ENCODE assay signal across 11 cellular contexts in the genomic region with DNA sequence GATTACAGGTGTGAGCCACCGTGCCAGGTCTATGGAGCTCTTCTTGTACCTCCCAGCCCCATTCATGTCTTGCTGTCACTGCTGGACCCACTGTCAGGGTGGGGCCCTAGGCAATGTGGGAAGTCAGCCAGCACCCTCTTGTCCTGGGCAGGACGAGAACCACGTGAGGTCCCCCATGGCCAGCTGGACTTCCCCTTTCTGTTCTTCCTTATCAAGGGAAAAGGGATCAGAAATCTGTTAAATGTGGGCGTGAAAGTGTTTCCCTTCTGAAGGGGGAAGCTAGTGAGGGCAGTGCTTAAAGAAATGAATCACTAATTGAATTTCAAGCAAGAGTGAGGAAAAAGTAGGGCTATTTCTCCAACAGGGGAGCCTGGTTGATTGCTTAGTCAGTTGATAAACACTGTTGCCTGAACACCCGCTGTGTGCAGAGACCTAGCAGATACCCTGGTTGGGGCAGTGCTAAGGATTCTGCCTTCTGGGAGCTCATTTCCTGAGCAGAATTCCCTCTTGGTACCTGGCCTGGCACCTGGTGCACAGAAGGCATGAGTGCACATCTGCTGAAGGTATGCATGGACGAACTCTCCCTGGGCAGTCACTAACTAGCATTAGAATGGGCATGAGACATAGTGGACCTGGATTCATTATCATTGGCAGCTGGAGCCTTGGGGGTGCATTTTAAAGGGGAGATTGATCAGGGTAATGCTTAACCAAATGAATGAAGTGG. TPM values are rescaled to one million over a fixed set of nuclear protein-coding genes. Genes with fewer than 3 reads are reported as not detected.
DNase-seq lines count a peak whose midpoint lies in the region; ATAC-seq and TF ChIP-seq lines count a peak whose summit lies in the region.
"Had no signal": no experiment of that assay in that cellular context is flagged by ENCODE, and none has a peak within 500 bp of the region (broad histone marks: within the 10 kb centered on the region; RNA-seq: fewer than 3 reads in every experiment).

No MANE protein-coding gene starts in this region.

- POLR2A ChIA-PET in naive thymus-derived CD8-positive, alpha-beta T cell (lab: Charles Lee) = interaction anchor here (1.2 to 14.9 kb wide), 3 partner anchors 10 to 20 kb away, joined by 3 to 238 read pairs (median 3); a partner anchor contains a TSS

- TF ChIP-seq CTCF in NB4 (IDR thresholded peaks at IDR 0.05; ENCODE audit: low read depth, low read length) (no peak), vagina (IDR thresholded peaks at IDR 0.05) (no peak)

- no peaks in the 10 kb centered on the region for H3K9me3 Mint-ChIP-seq in naive thymus-derived CD8-positive, alpha-beta T cell

- H3K27ac ChIP-seq in caudate nucleus (ENCODE audit: low read depth, low read length) = peak overlapping the region; percentile 24
- H3K27ac ChIP-seq in vagina = no peak overlapping the region

- H3K4me3 ChIP-seq in NB4 (ENCODE audit: low read depth, low read length) (peak overlapping the region; percentile 46), vagina (no peak overlapping the region)
- H3K4me3 ChIP-seq: dorsolateral prefrontal cortex had no signal

- peaks cover 20% of the 10 kb centered on the region for H3K4me1 ChIP-seq in vagina

- no peak for ATAC-seq in naive thymus-derived CD8-positive, alpha-beta T cell
- ATAC-seq in HG02970 (IDR thresholded peaks at IDR 0.05; ENCODE audit: low FRiP score, unreplicated experiment) = no peak

- no peaks in the 10 kb centered on the region for H3K27me3 ChIP-seq in vagina
- H3K27me3 ChIP-seq: dorsolateral prefrontal cortex had no signal

- peaks cover 0 to 6% (median 0%) of the 10 kb centered on the region in 3 donors for H3K36me3 Mint-ChIP-seq in naive thymus-derived CD8-positive, alpha-beta T cell

- no peaks in the 10 kb centered on the region for H3K36me3 ChIP-seq in vagina

- peaks cover 46 to 100% (median 94%) of the 10 kb centered on the region in 4 donors for H3K4me1 Mint-ChIP-seq in naive thymus-derived CD8-positive, alpha-beta T cell

- H3K9me3 ChIP-seq in vagina = no peaks in the 10 kb centered on the region

- TF ChIP-seq POLR2A in NB4 (IDR thresholded peaks at IDR 0.05; ENCODE audit: extremely low read depth, insufficient read length) (no peak), vagina (IDR thresholded peaks at IDR 0.05) (no peak)

- peak overlapping the region; percentile 15 to 86 (median 60) for H3K4me3 Mint-ChIP-seq in naive thymus-derived CD8-positive, alpha-beta T cell

- intact Hi-C loops in vagina (cut with DNase I) = no loop called here

- H3K27me3 Mint-ChIP-seq in naive thymus-derived CD8-positive, alpha-beta T cell = no peaks in the 10 kb centered on the region

- DNase-seq in CMK (ENCODE audit: low read depth) (peak; percentile 86), NB4 (ENCODE audit: low read depth) (peak; percentile 97), caudate nucleus (lab: John Stamatoyannopoulos, UW) (peak in 14 of 61 donors; percentile 13 to 33 (median 22)), NCI-H2081 treated with DMSO at 0.1 percent for 48 hours (lab: John Stamatoyannopoulos, UW) (no peak), GM19238 (ENCODE audit: insufficient read length, low spot score) (no peak), vagina (ENCODE audit: extremely low spot score in 2 of 2) (no peak)
- no peak for DNase-seq in naive thymus-derived CD8-positive, alpha-beta T cell
- DNase-seq: activated CD4-positive, alpha-beta T cell treated with anti-CD3 and anti-CD28 coated beads, Interleukin-2, amount 50 U/mL, for 1 hour; stimulated activated CD4-positive, alpha-beta T cell treated with anti-CD3 and anti-CD28 coated beads, Interleukin-4, amount 100 ng/mL, for 4 hours had no signal

- H3K27ac Mint-ChIP-seq in naive thymus-derived CD8-positive, alpha-beta T cell = peak overlapping the region; percentile 35 to 99 (median 89)

RNA-seq across cellular contexts. Expression of a gene that starts 13.0 kb away (rescaled TPM):
- total RNA-seq in naive thymus-derived CD8-positive, alpha-beta T cell = 100 to 1,000 TPM; 133 to 135 TPM
- polyA plus RNA-seq in naive thymus-derived CD8-positive, alpha-beta T cell = 10 to 100 TPM; 60.1 to 72.8 (median 64.6) TPM
- total RNA-seq in vagina = 18.9 TPM

Comparison
In these comparisons a context has a peak if more than half of its experiments do, and no peak if none do; other contexts are left out.
1. DNase-seq: peak in CMK (single experiment) and NB4 (single experiment); none in naive thymus-derived CD8-positive, alpha-beta T cell (0 of 10), NCI-H2081 treated with DMSO at 0.1 percent for 48 hours (single experiment), GM19238 (single experiment) and vagina (0 of 2).